In genomic region chr13:39044536-39044935, GRCh38 we compare ENCODE assay signal across 1 cellular context.
TF ChIP-seq lines count a peak whose summit lies in the region.

No MANE protein-coding gene starts in this region.

TF ChIP-seq in GM12878, 131 proteins besides CTCF, POLR2A, EP300 and RAD21:
- TF ChIP-seq JUNB (IDR thresholded peaks at IDR 0.05): peak; percentile 32; the same call in 1 of the 2 replicates
- TF ChIP-seq RUNX3 (IDR thresholded peaks at IDR 0.05; ENCODE audit: low read length): peak; percentile 74
- TF ChIP-seq IKZF1 (conservative IDR thresholded peaks at IDR 0.05): no peak
